ENCODE assay signal across 9 cellular contexts in genomic region chr1:65793359-65793732, GRCh38. TPM values are rescaled to one million over a fixed set of nuclear protein-coding genes. Genes with fewer than 3 reads are reported as not detected.
DNase-seq lines count a peak whose midpoint lies in the region; ATAC-seq, FAIRE-seq and TF ChIP-seq lines count a peak whose summit lies in the region.
"Had no signal": no experiment of that assay in that cellular context is flagged by ENCODE, and none has a peak within 500 bp of the region (broad histone marks: within the 10 kb centered on the region; RNA-seq: fewer than 3 reads in every experiment).

No MANE protein-coding gene starts in this region.

- H3K9ac ChIP-seq in HepG2 (ENCODE audit: insufficient read depth, low read depth, low read length), result no peak overlapping the region

- no peak overlapping the region for H3K4me2 ChIP-seq in HepG2 (ENCODE audit: low read depth, low read length)

- H3K27ac ChIP-seq in right lobe of liver (no peak overlapping the region), HepG2 (ENCODE audit: extremely low read length, insufficient read depth, low read length) (no peak overlapping the region), brain microvascular endothelial cell (no peak overlapping the region), left lung (no peak overlapping the region), vagina (no peak overlapping the region)

- TF ChIP-seq CTCF in right lobe of liver (IDR thresholded peaks at IDR 0.05) (no peak), HepG2 (CRISPR knock-in tag; IDR thresholded peaks at IDR 0.05) (no peak), brain microvascular endothelial cell (IDR thresholded peaks at IDR 0.05; ENCODE audit: low read depth, low read length, missing control alignments) (no peak), left lung (IDR thresholded peaks at IDR 0.05) (no peak), vagina (IDR thresholded peaks at IDR 0.05) (no peak)

- H3K36me3 ChIP-seq in right lobe of liver (no peaks in the 10 kb centered on the region), HepG2 (replicated peaks in 1 of 2; ENCODE audit: control insufficient read depth in 1 of 2, insufficient read depth in 2 of 2, low read length in 2 of 2) (no peaks in the 10 kb centered on the region), brain microvascular endothelial cell (replicated peaks) (no peaks in the 10 kb centered on the region), left lung (no peaks in the 10 kb centered on the region), vagina (no peaks in the 10 kb centered on the region)

- in situ Hi-C loops in HepG2 (cut with HindIII; ENCODE audit: extremely low pct_ligation_motif_present, low pct_unique_long_range_greater_than_20kb), result no loop called here
- in situ Hi-C loops in brain microvascular endothelial cell (cut with HindIII; ENCODE audit: low pct_ligation_motif_present, low sequenced_read_pairs), result no loop called here

- H3K4me1 ChIP-seq in right lobe of liver (peaks cover 0 to 5% (median 0%) of the 10 kb centered on the region in 4 donors), HepG2 (ENCODE audit: insufficient read depth, low read length) (no peaks in the 10 kb centered on the region), left lung (peaks cover 5 to 20% of the 10 kb centered on the region in 2 donors), vagina (peaks cover 11% of the 10 kb centered on the region)

- WGBS in right lobe of liver (ENCODE audit: insufficient coverage, low coverage, low lambda C conversion rate, missing lambda C conversion rate), result 2% methylated on average over 18 of the region's 20 CpGs
- WGBS in HepG2 (ENCODE audit: low lambda C conversion rate), result 51% methylated on average over 18 of the region's 20 CpGs

- TF ChIP-seq EP300 in HepG2 (IDR thresholded peaks at IDR 0.05; ENCODE audit: low read depth in 2 of 2, low read length in 2 of 2) (no peak), HepG2 (CRISPR knock-in tag; IDR thresholded peaks at IDR 0.05; ENCODE audit: borderline replicate concordance) (no peak)

- no peak overlapping the region for H2AFZ ChIP-seq in HepG2 (ENCODE audit: low read length)

- peak in 1 of 3 donors; percentile 18 for DNase-seq in right lobe of liver
- no peak for DNase-seq in HepG2 (ENCODE audit: low spot score)
- no peak for DNase-seq in brain microvascular endothelial cell
- peak in 1 of 2 donors; percentile 69 for DNase-seq in left lung
- no peak for DNase-seq in vagina (ENCODE audit: extremely low spot score in 2 of 2)
- DNase-seq in SKM-1 treated with dmso at 0.1 percent for 144 hours (lab: John Stamatoyannopoulos, UW; ENCODE audit: unreplicated experiment), result no peak
- no peak for DNase-seq in middle frontal gyrus (ENCODE audit: extremely low spot score, low spot score)
- no peak for DNase-seq in activated CD8-positive, alpha-beta memory T cell treated with anti-CD3 and anti-CD28 coated beads for 24 hours
- DNase-seq: stimulated activated CD4-positive, alpha-beta T cell treated with anti-CD3 and anti-CD28 coated beads, Interleukin-1b, Interleukin-23, amount 100 ng/mL, for 48 hours had no signal

- POLR2A ChIA-PET in HepG2 (lab: Yijun Ruan, JAX), result no interaction called here

- no TSS peak for BruUV-seq in HepG2 (replicated peaks; lab: Mats Ljungman, UMichigan)

- H3K79me2 ChIP-seq in HepG2 (ENCODE audit: insufficient read depth, low read length), result no peaks in the 10 kb centered on the region

- TF ChIP-seq RAD21 in HepG2 (CRISPR knock-in tag; IDR thresholded peaks at IDR 0.05), result no peak

- intact Hi-C loops in right lobe of liver (cut with DNase I) (no loop called here), HepG2 (cut with micrococcal nuclease; ENCODE audit: unreplicated experiment) (no loop called here), left lung (cut with DNase I) (no loop called here), vagina (cut with DNase I) (no loop called here)

- H3K9me3 ChIP-seq in right lobe of liver (peaks cover 0 to 4% (median 0%) of the 10 kb centered on the region in 4 donors), HepG2 (ENCODE audit: low read length) (peaks cover 8% of the 10 kb centered on the region; the same call in 1 of the 2 replicates), left lung (peaks cover 0 to 18% of the 10 kb centered on the region in 2 donors), vagina (no peaks in the 10 kb centered on the region)

- TF ChIP-seq POLR2A in right lobe of liver (IDR thresholded peaks at IDR 0.05) (no peak), HepG2 (IDR thresholded peaks at IDR 0.05; ENCODE audit: insufficient read depth in 1 of 2, low read depth in 2 of 2, low read length in 2 of 2) (no peak), vagina (IDR thresholded peaks at IDR 0.05) (no peak)

- CTCF ChIA-PET in HepG2 (lab: Yijun Ruan, JAX; ENCODE audit: low intra/inter-chr PET ratio, low total read pairs), result no interaction called here

- FAIRE-seq in HepG2 (lab: Jason Lieb, UNC), result no peak

- peak overlapping the region in 2 of 3 donors; percentile 16 to 21 for H3K4me3 ChIP-seq in right lobe of liver
- H3K4me3 ChIP-seq in HepG2 (replicated peaks in 1 of 3; ENCODE audit: insufficient read depth in 1 of 3, low read depth in 2 of 3, low read length in 3 of 3), result no peak overlapping the region
- H3K4me3 ChIP-seq in brain microvascular endothelial cell (ENCODE audit: low read depth, low read length), result peak overlapping the region; percentile 53
- H3K4me3 ChIP-seq in left lung, result peak overlapping the region; percentile 26 to 40
- peak overlapping the region; percentile 36 to 42 for H3K4me3 ChIP-seq in vagina

- H4K20me1 ChIP-seq in HepG2 (ENCODE audit: insufficient read depth, low read length), result no peaks in the 10 kb centered on the region

- ATAC-seq in right lobe of liver (peak in 2 of 4 donors; percentile 8 to 19), HepG2 (no peak), left lung (no peak)

- H3K27me3 ChIP-seq in right lobe of liver (peaks cover 0 to 4% of the 10 kb centered on the region in 2 donors), HepG2 (ENCODE audit: control insufficient read depth in 1 of 2, insufficient read depth in 2 of 2, low read length in 2 of 2) (no peaks in the 10 kb centered on the region; a peak in 2 of 5 replicates), brain microvascular endothelial cell (replicated peaks) (peaks cover 22% of the 10 kb centered on the region), left lung (peaks cover 35 to 58% of the 10 kb centered on the region in 2 donors), vagina (no peaks in the 10 kb centered on the region)

TF ChIP-seq in HepG2, 621 proteins besides CTCF, POLR2A, EP300 and RAD21 (continues in another document):
- TF ChIP-seq MYNN (CRISPR knock-in tag; IDR thresholded peaks at IDR 0.05; ENCODE audit: low read depth) (no peak), ZBTB42 (CRISPR knock-in tag; IDR thresholded peaks at IDR 0.05) (no peak), ZNF709 (CRISPR knock-in tag; IDR thresholded peaks at IDR 0.05) (no peak), ZHX1 (CRISPR knock-in tag; IDR thresholded peaks at IDR 0.05; ENCODE audit: low read depth) (no peak), ZNF264 (CRISPR knock-in tag; IDR thresholded peaks at IDR 0.05) (no peak), PRMT3 (CRISPR knock-in tag; IDR thresholded peaks at IDR 0.05; ENCODE audit: borderline replicate concordance, low read depth) (no peak), ZNF235 (CRISPR knock-in tag; IDR thresholded peaks at IDR 0.05; ENCODE audit: borderline replicate concordance) (no peak)

RNA-seq across cellular contexts. Expression of gene PDE4B, which starts 0.7 kb away (rescaled TPM):
- total RNA-seq in right lobe of liver, result 1 to 10 TPM; 1.4 to 6.4 (median 2.4) TPM
- total RNA-seq in HepG2 (2016; rRNA removed; fragmentation: Illumina TruSeq; extraction: Trizol), result not detected in 2 replicates
- not detected in 2 replicates for total RNA-seq in HepG2 (2016; cell fraction: cytosol; rRNA removed; fragmentation: Illumina TruSeq; extraction: Trizol; ENCODE audit: low read depth)
- not detected in 2 replicates for total RNA-seq in HepG2 (2016; cell fraction: insoluble cytoplasmic fraction; rRNA removed; fragmentation: Illumina TruSeq; extraction: Trizol)
- not detected in 2 replicates for total RNA-seq in HepG2 (2016; cell fraction: membrane; rRNA removed; fragmentation: Illumina TruSeq; extraction: Trizol)
- not detected in 2 replicates for total RNA-seq in HepG2 (2016; cell fraction: nucleus; rRNA removed; fragmentation: Illumina TruSeq; extraction: Trizol)
- polyA plus RNA-seq in HepG2 (2011; rRNA removed), result not detected in 2 replicates
- not detected in 2 replicates for polyA plus RNA-seq in HepG2 (2011; cell fraction: cytosol; rRNA removed)
- not detected in 2 replicates for polyA plus RNA-seq in HepG2 (2011; cell fraction: nucleus; rRNA removed)
- not detected in 2 replicates for polyA plus RNA-seq in HepG2 (2012)
- not detected in 2 replicates for polyA plus RNA-seq in HepG2 (2016; cell fraction: cytosol; fragmentation: Illumina TruSeq; extraction: Trizol; ENCODE audit: low read depth)
- polyA plus RNA-seq in HepG2 (2016; cell fraction: insoluble cytoplasmic fraction; fragmentation: Illumina TruSeq; extraction: Trizol; ENCODE audit: low read depth), result not detected in 2 replicates
- not detected in 2 replicates for polyA plus RNA-seq in HepG2 (2016; cell fraction: membrane; fragmentation: Illumina TruSeq; extraction: Trizol; ENCODE audit: low read depth)
- not detected in 2 replicates for polyA plus RNA-seq in HepG2 (2016; cell fraction: nucleus; fragmentation: Illumina TruSeq; extraction: Trizol; ENCODE audit: insufficient read depth, low read depth)
- 0.33 TPM in 1 of 2 replicates, not detected in the other for polyA minus RNA-seq in HepG2 (2011; rRNA and poly(A)+ RNA removed; ENCODE audit: low replicate concordance)
- polyA minus RNA-seq in HepG2 (2011; cell fraction: cytosol; rRNA and poly(A)+ RNA removed), result not detected in 2 replicates
- not detected in 2 replicates for polyA minus RNA-seq in HepG2 (2011; cell fraction: nucleus; rRNA and poly(A)+ RNA removed)
- 10 to 100 TPM in 1 of 2 donors, 1 to 10 TPM in 1; 8.6 to 16.8 TPM for total RNA-seq in left lung
- 29.0 TPM for total RNA-seq in vagina

Comparison
In these comparisons a context has a peak if more than half of its experiments do, and no peak if none do; other contexts are left out.
1. H3K4me3 ChIP-seq: peak in right lobe of liver (2 of 3), brain microvascular endothelial cell (single experiment), left lung (2 of 2) and vagina (2 of 2); none in HepG2 (0 of 3).